25 cellular contexts compared by ENCODE assay signal in genomic region chr3:173289072-173289471, GRCh38.
A peak's percentile ranks its signal among the peaks of the same experiment; 100 is the strongest.
DNase-seq lines count a peak whose midpoint lies in the region; ATAC-seq, FAIRE-seq and TF ChIP-seq lines count a peak whose summit lies in the region.
"Had no signal": no experiment of that assay in that cellular context is flagged by ENCODE, and none has a peak within 500 bp of the region (broad histone marks: within the 10 kb centered on the region; RNA-seq: fewer than 3 reads in every experiment).

No MANE protein-coding gene starts in this region.

- no peak overlapping the region for H3K18ac ChIP-seq in H1 (ENCODE audit: extremely low read depth, low read length)

- TF ChIP-seq CTCF in SK-N-SH (IDR thresholded peaks at IDR 0.05): no peak
- no peak for TF ChIP-seq CTCF in H1 (IDR thresholded peaks at IDR 0.05; ENCODE audit: control extremely low read depth in 1 of 3, insufficient read depth in 1 of 3, low read depth in 1 of 3, low read length in 3 of 3)
- no peak for TF ChIP-seq CTCF in retinal pigment epithelial cell (conservative IDR thresholded peaks at IDR 0.05; ENCODE audit: low read depth, low read length)
- TF ChIP-seq CTCF in dorsolateral prefrontal cortex (IDR thresholded peaks at IDR 0.05 in 54 of 56, conservative IDR thresholded peaks at IDR 0.05 in 2 of 56; ENCODE audit: low read depth in 1 of 56, partially characterized antibody in 56 of 56): no peak
- TF ChIP-seq CTCF in hepatocyte (IDR thresholded peaks at IDR 0.05; ENCODE audit: poor library complexity): no peak

- H3F3A ChIP-seq in SK-N-SH (replicated peaks; ENCODE audit: insufficient read depth): no peaks in the 10 kb centered on the region

- no peak for ATAC-seq in SK-N-SH treated with all-trans-retinoic acid at 6 μM for 48 hours
- ATAC-seq: A549; CD8-positive, alpha-beta T cell; GM12878 had no signal

- no peak overlapping the region for H2BK5ac ChIP-seq in H1 (ENCODE audit: low read depth, low read length)

- H2BK20ac ChIP-seq in H1 (ENCODE audit: low read length): no peak overlapping the region

- no peak overlapping the region for H2BK120ac ChIP-seq in H1 (replicated peaks; ENCODE audit: low read depth, low read length)

- no peak overlapping the region for H3K4me2 ChIP-seq in SK-N-SH
- H3K4me2 ChIP-seq in H1 (ENCODE audit: insufficient read depth in 1 of 2, low read depth in 2 of 2, low read length in 2 of 2): no peak overlapping the region
- no peak overlapping the region for H3K4me2 ChIP-seq in hepatocyte
- H3K4me2 ChIP-seq: A549; BLaER1 treated with 17β-estradiol and CSF1 and Interleukin-3, amounts not matched to agents 10 nM and 100 nM had no signal

- no peak overlapping the region for H2BK12ac ChIP-seq in H1 (ENCODE audit: low read depth, low read length)

- no peak overlapping the region for H3K23ac ChIP-seq in H1 (ENCODE audit: insufficient read length)

- no peak for DNase-seq in SK-N-SH
- DNase-seq in HuH-7 (ENCODE audit: low spot score): peak; percentile 23
- no peak for DNase-seq in H1 (ENCODE audit: low read depth in 1 of 2, low spot score in 2 of 2)
- peak; percentile 39 for DNase-seq in retinal pigment epithelial cell (ENCODE audit: low read depth)
- DNase-seq in dorsolateral prefrontal cortex: no peak
- no peak for DNase-seq in hepatocyte (ENCODE audit: low spot score)
- no peak for DNase-seq in DMS53 treated with DMSO at 0.1 percent for 48 hours (lab: John Stamatoyannopoulos, UW; ENCODE audit: unreplicated experiment)
- DNase-seq: AML-193; Caco-2; Calu3; CD4-positive, alpha-beta T cell; CD8-positive, alpha-beta T cell; DMS79; DND-41; EL; GDM1 had no signal

- H3K79me2 ChIP-seq in SK-N-SH (ENCODE audit: insufficient read depth): no peaks in the 10 kb centered on the region
- H3K79me2 ChIP-seq in H1 (ENCODE audit: control insufficient read depth in 1 of 2, insufficient read depth in 2 of 2, low read length in 2 of 2): no peaks in the 10 kb centered on the region
- no peaks in the 10 kb centered on the region for H3K79me2 ChIP-seq in hepatocyte

- H4K91ac ChIP-seq in H1 (replicated peaks; ENCODE audit: insufficient read length, low read length): no peak overlapping the region

- H3K27me3 ChIP-seq in SK-N-SH (ENCODE audit: insufficient read depth) (no peaks in the 10 kb centered on the region), H1 (replicated peaks in 1 of 4; ENCODE audit: control insufficient read depth in 3 of 4, extremely low read depth in 1 of 4, insufficient read depth in 3 of 4, low read length in 3 of 4) (no peaks in the 10 kb centered on the region), dorsolateral prefrontal cortex (no peaks in the 10 kb centered on the region), hepatocyte (no peaks in the 10 kb centered on the region)
- H3K27me3 ChIP-seq: BLaER1 treated with 17β-estradiol and CSF1 and Interleukin-3, amounts not matched to agents 10 nM and 100 nM had no signal

- H4K8ac ChIP-seq in H1 (ENCODE audit: extremely low read depth, insufficient read depth, low read length): no peak overlapping the region

- no peaks in the 10 kb centered on the region for H4K20me1 ChIP-seq in SK-N-SH (ENCODE audit: insufficient read depth)
- no peaks in the 10 kb centered on the region for H4K20me1 ChIP-seq in H1 (replicated peaks in 1 of 2; ENCODE audit: control insufficient read depth in 1 of 2, insufficient read depth in 2 of 2, low read length in 2 of 2)
- H4K20me1 ChIP-seq in hepatocyte (ENCODE audit: insufficient read depth, poor library complexity, severe bottlenecking): no peaks in the 10 kb centered on the region
- H4K20me1 ChIP-seq: BLaER1 treated with 17β-estradiol and CSF1 and Interleukin-3, amounts not matched to agents 10 nM and 100 nM had no signal

- H3K4me1 ChIP-seq in SK-N-SH (ENCODE audit: control insufficient read depth in 1 of 2, insufficient read depth in 2 of 2, low read depth in 1 of 2, low read length in 1 of 2): no peaks in the 10 kb centered on the region; a peak in 1 of 4 replicates
- H3K4me1 ChIP-seq in H1 (replicated peaks in 1 of 4; ENCODE audit: control insufficient read depth in 3 of 4, insufficient read depth in 4 of 4, low read length in 3 of 4): no peaks in the 10 kb centered on the region
- H3K4me1 ChIP-seq in hepatocyte (ENCODE audit: insufficient read depth): no peaks in the 10 kb centered on the region
- H3K4me1 ChIP-seq: A549; BLaER1 treated with 17β-estradiol and CSF1 and Interleukin-3, amounts not matched to agents 10 nM and 100 nM had no signal

- no peak for TF ChIP-seq POLR2A in H1 (IDR thresholded peaks at IDR 0.05; ENCODE audit: control extremely low read depth in 1 of 2, low read depth in 2 of 2, low read length in 2 of 2)

- no peak overlapping the region for H3K4me3 ChIP-seq in SK-N-SH (ENCODE audit: low read depth in 2 of 2, low read length in 1 of 2)
- no peak overlapping the region for H3K4me3 ChIP-seq in H1 (ENCODE audit: extremely low read depth in 1 of 4, insufficient read depth in 2 of 4, low read depth in 3 of 4, low read length in 4 of 4)
- no peak overlapping the region for H3K4me3 ChIP-seq in retinal pigment epithelial cell (ENCODE audit: low read length)
- no peak overlapping the region for H3K4me3 ChIP-seq in dorsolateral prefrontal cortex
- no peak overlapping the region for H3K4me3 ChIP-seq in hepatocyte
- H3K4me3 ChIP-seq: A549; BLaER1 treated with 17β-estradiol and CSF1 and Interleukin-3, amounts not matched to agents 10 nM and 100 nM; GM12878 had no signal

- H3K27ac ChIP-seq in SK-N-SH (ENCODE audit: low read depth in 2 of 2, low read length in 1 of 2) (no peak overlapping the region), H1 (ENCODE audit: low read depth, low read length) (no peak overlapping the region), dorsolateral prefrontal cortex (no peak overlapping the region), hepatocyte (no peak overlapping the region)
- H3K27ac ChIP-seq: 22Rv1; A549; BLaER1 treated with 17β-estradiol and CSF1 and Interleukin-3, amounts not matched to agents 10 nM and 100 nM; C4-2B had no signal

- H3K9me2 ChIP-seq in SK-N-SH (no peaks in the 10 kb centered on the region), hepatocyte (replicated peaks; ENCODE audit: insufficient read depth) (no peaks in the 10 kb centered on the region)

- H2BK15ac ChIP-seq in H1 (ENCODE audit: low read length): 0 out of 2 replicates have a peak overlapping the region, but pooled peaks have one; percentile 84

- H3K4ac ChIP-seq in H1 (replicated peaks; ENCODE audit: insufficient read length, low read depth, low read length): no peak overlapping the region

- no peak for TF ChIP-seq EP300 in SK-N-SH (IDR thresholded peaks at IDR 0.05; ENCODE audit: borderline replicate concordance in 1 of 2, low read depth in 1 of 2, low read length in 1 of 2)
- no peak for TF ChIP-seq EP300 in H1 (IDR thresholded peaks at IDR 0.05; ENCODE audit: borderline replicate concordance in 1 of 2, low read depth in 2 of 2, low read length in 2 of 2)

- intact Hi-C loops in dorsolateral prefrontal cortex (cut with DNase I): no loop called here

- no peak overlapping the region for H3K9ac ChIP-seq in SK-N-SH
- H3K9ac ChIP-seq in H1 (replicated peaks in 1 of 4; ENCODE audit: extremely low read depth in 1 of 4, low read depth in 3 of 4, low read length in 3 of 4): no peak overlapping the region
- H3K9ac ChIP-seq: BLaER1 treated with 17β-estradiol and CSF1 and Interleukin-3, amounts not matched to agents 10 nM and 100 nM had no signal

- H2AFZ ChIP-seq in SK-N-SH (ENCODE audit: low read depth): peak overlapping the region; percentile 22; the same call in 1 of the 2 replicates
- no peak overlapping the region for H2AFZ ChIP-seq in H1 (ENCODE audit: low read length)
- H2AFZ ChIP-seq in hepatocyte: no peak overlapping the region

- no peaks in the 10 kb centered on the region for H3K9me3 ChIP-seq in SK-N-SH
- no peaks in the 10 kb centered on the region for H3K9me3 ChIP-seq in H1 (ENCODE audit: insufficient read depth in 2 of 2, low read depth in 1 of 2, low read length in 1 of 2)
- H3K9me3 ChIP-seq in hepatocyte (ENCODE audit: low read depth): no peaks in the 10 kb centered on the region
- H3K9me3 ChIP-seq: A549, Caco-2 had no signal

- H3K79me1 ChIP-seq in H1 (ENCODE audit: low read depth, low read length): no peaks in the 10 kb centered on the region

- 10% methylated on average over 1 of the region's 1 CpG for WGBS in SK-N-SH (ENCODE audit: low lambda C conversion rate)
- WGBS in H1 (ENCODE audit: extremely low coverage in 1 of 2, insufficient coverage in 1 of 2, insufficient read length in 1 of 2, insufficient replicate concordance in 2 of 2, low coverage in 1 of 2, low lambda C conversion rate in 2 of 2, missing lambda C conversion rate in 1 of 2), 2 experiments: 67% methylated on average over 1 of the region's 1 CpG; no CpG with 5 or more reads in 1 of the 2 experiments
- 4% methylated on average over 1 of the region's 1 CpG for WGBS in hepatocyte (ENCODE audit: low lambda C conversion rate, missing lambda C conversion rate)

- H3K56ac ChIP-seq in H1 (replicated peaks; ENCODE audit: insufficient read length, low read depth, low read length): no peak overlapping the region

- H3K23me2 ChIP-seq in H1 (ENCODE audit: low read depth, low read length): peaks cover 2% of the 10 kb centered on the region; the same call in 1 of the 2 replicates

- H3K14ac ChIP-seq in H1 (ENCODE audit: insufficient read length): no peak overlapping the region

- H3K36me3 ChIP-seq in SK-N-SH (replicated peaks in 1 of 2; ENCODE audit: control insufficient read depth in 1 of 2, insufficient read depth in 2 of 2, low read length in 1 of 2): no peaks in the 10 kb centered on the region
- H3K36me3 ChIP-seq in H1 (ENCODE audit: control insufficient read depth in 2 of 4, insufficient read depth in 4 of 4, low read length in 3 of 4): no peaks in the 10 kb centered on the region; a peak in 1 of 8 replicates
- H3K36me3 ChIP-seq in hepatocyte (replicated peaks; ENCODE audit: insufficient read depth, low read depth): no peaks in the 10 kb centered on the region
- H3K36me3 ChIP-seq: BLaER1 treated with 17β-estradiol and CSF1 and Interleukin-3, amounts not matched to agents 10 nM and 100 nM had no signal

- TF ChIP-seq RAD21 in SK-N-SH (IDR thresholded peaks at IDR 0.05; ENCODE audit: low read length): no peak
- no peak for TF ChIP-seq RAD21 in H1 (IDR thresholded peaks at IDR 0.05 in 1 of 2, conservative IDR thresholded peaks at IDR 0.05 in 1 of 2; ENCODE audit: low read depth in 2 of 2, low read length in 2 of 2)

- FAIRE-seq in H1 (lab: Jason Lieb, UNC): no peak
- FAIRE-seq: A549, D721Med, GM12878, GM12892, GM18507 had no signal

- no peak overlapping the region for H4K5ac ChIP-seq in H1 (ENCODE audit: insufficient read length, low read depth, low read length)

- POLR2A ChIA-PET in SK-N-SH (lab: Yijun Ruan, JAX): no interaction called here
- POLR2A ChIA-PET in H1 (lab: Charles Lee; ENCODE audit: partially characterized antibody): no interaction called here

- CTCF ChIA-PET in SK-N-SH (lab: Yijun Ruan, JAX) (no interaction called here), H1 (lab: Charles Lee; ENCODE audit: partially characterized antibody) (interaction anchor here (0.7 kb wide), 1 partner anchor 10 kb away, joined by 3 read pairs; no protein-coding TSS in a partner anchor)

- no peak overlapping the region for H2AK5ac ChIP-seq in H1 (ENCODE audit: low read depth, low read length)

TF ChIP-seq in SK-N-SH, 30 proteins besides CTCF, POLR2A, EP300 and RAD21 (continues in another document):
- TF ChIP-seq RCOR1 (IDR thresholded peaks at IDR 0.05; ENCODE audit: low read length): no peak

TF ChIP-seq in SK-N-SH treated with all-trans-retinoic acid at 6 μM for 48 hours, 23 proteins besides CTCF, POLR2A, EP300 and RAD21 (continues in another document):
- TF ChIP-seq ZFP30 (CRISPR knock-in tag; IDR thresholded peaks at IDR 0.05): no peak

Comparison
In these comparisons a context has a peak if more than half of its experiments do, and no peak if none do; other contexts are left out.
1. DNase-seq: peak in HuH-7 (single experiment) and retinal pigment epithelial cell (single experiment); none in SK-N-SH (single experiment), H1 (0 of 2), dorsolateral prefrontal cortex (0 of 10), hepatocyte (single experiment) and DMS53 treated with DMSO at 0.1 percent for 48 hours (single experiment).